Comparison of ENCODE assay signal across 10 cellular contexts in genomic region chr17:11558681-11559234, GRCh38. TPM values are rescaled to one million over a fixed set of nuclear protein-coding genes. Genes with fewer than 3 reads are reported as not detected.
"Had no signal": no experiment of that assay in that cellular context is flagged by ENCODE, and none has a peak within 500 bp of the region (broad histone marks: within the 10 kb centered on the region; RNA-seq: fewer than 3 reads in every experiment).

No MANE protein-coding gene starts in this region.

- H3K27me3 Mint-ChIP-seq: IgD-negative memory B cell had no signal

- H3K4me3 ChIP-seq: GM23338, HAP-1 had no signal

- FAIRE-seq: HepG2 had no signal

- H3K27ac Mint-ChIP-seq: GM23338, HFFc6 had no signal

- H3K9me3 ChIP-seq: HAP-1 had no signal

- DNase-seq: HFFc6, KBM-7 had no signal

- H3K4me1 ChIP-seq: HAP-1 had no signal

- H3K4me3 Mint-ChIP-seq: GM23338, HFFc6, IgD-negative memory B cell had no signal

- H3K9ac ChIP-seq: KMS-11 had no signal

- H3K4me2 ChIP-seq: GM23338, KMS-11 had no signal

- H2AFZ ChIP-seq: GM23338 had no signal

- H3K36me3 ChIP-seq: HAP-1 had no signal

- H3K27ac ChIP-seq: HL-60, KMS-11 had no signal

- ATAC-seq: GM23338, HCT116, HepG2 had no signal

- H3K4me1 Mint-ChIP-seq: GM23338, IgD-negative memory B cell had no signal

RNA-seq across cellular contexts. Expression of gene DNAH9, which starts 39.5 kb away (rescaled TPM):
- total RNA-seq: GM23338, HepG2, HFFc6, HT1080 had no signal
- polyA plus RNA-seq: GM23338, HepG2, IgD-negative memory B cell had no signal
